ENCODE assay signal across 11 cellular contexts in the genomic region with DNA sequence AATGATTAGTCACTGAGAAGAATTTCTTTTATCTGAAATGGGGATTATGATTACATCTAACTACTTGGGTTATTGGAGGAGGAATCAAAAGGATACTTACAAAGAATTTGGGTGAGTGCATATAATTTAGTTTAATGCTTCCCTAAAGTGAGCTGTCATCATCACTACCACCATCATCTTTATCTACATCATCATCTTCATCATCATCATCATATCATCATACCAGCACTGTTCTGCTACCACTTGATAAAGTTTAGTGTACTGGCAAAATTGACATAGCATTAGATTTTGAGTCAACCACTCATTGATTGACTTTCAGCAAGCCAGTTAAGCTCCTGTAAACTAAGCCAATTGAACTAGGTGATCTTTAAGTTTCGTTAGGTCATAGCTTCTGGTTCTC.
"Had no signal": no experiment of that assay in that cellular context is flagged by ENCODE, and none has a peak within 500 bp of the region (broad histone marks: within the 10 kb centered on the region; RNA-seq: fewer than 3 reads in every experiment).

No MANE protein-coding gene starts in this region.

- H3K27ac ChIP-seq: GM23248 had no signal

- H3K4me2 ChIP-seq: GM23338 had no signal

- ATAC-seq: GM23338, HCT116 had no signal

- FAIRE-seq: H1, H54 had no signal

- H3K9me3 Mint-ChIP-seq: GM23338, HFFc6 had no signal

- H3K4me3 ChIP-seq: GM23248, GM23338, HAP-1 had no signal

- H2AFZ ChIP-seq: GM23248, GM23338 had no signal

- DNase-seq: GM23248, GOT3, H7, H9, HCEC 1CT, HFFc6 had no signal

- H3K9ac ChIP-seq: GM23248 had no signal

- H3K36me3 ChIP-seq: HAP-1 had no signal

- H3K9me3 ChIP-seq: HAP-1 had no signal

- H3K4me1 ChIP-seq: HAP-1 had no signal

- H3K27ac Mint-ChIP-seq: GM23338, H9, HFFc6 had no signal
